Comparison of ENCODE assay signal across 21 cellular contexts in the genomic region with DNA sequence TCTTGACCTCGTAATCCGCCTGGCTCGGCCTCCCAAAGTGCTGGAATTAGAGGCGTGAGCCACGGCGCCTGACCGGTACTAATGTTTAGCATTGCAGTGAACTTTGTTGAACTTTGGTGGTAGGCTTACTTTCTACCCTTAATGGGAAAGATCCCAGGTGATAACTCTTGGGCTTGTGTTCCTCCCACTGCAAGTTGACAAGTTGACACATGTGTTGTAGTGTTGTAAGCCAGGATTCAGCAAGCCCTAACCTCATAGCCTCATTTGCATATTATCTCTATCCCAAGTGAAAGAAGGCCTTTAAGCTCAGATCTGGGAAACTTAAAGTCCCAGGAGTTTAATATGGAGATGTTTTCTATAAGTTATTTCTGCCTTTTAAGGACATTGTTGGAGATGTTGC.
"Had no signal": no experiment of that assay in that cellular context is flagged by ENCODE, and none has a peak within 500 bp of the region (broad histone marks: within the 10 kb centered on the region; RNA-seq: fewer than 3 reads in every experiment).

No MANE protein-coding gene starts in this region.

- H3K36me3 Mint-ChIP-seq: natural killer cell had no signal

- H3K36me3 ChIP-seq: sigmoid colon, suprapubic skin, uterus had no signal

- DNase-seq: effector CD4-positive, alpha-beta T cell; endodermal cell; heart right ventricle; hypothalamus; kidney glomerular epithelial cell; mucosa of descending colon; natural killer cell; posterior cingulate gyrus; sigmoid colon; stimulated activated CD4-positive, alpha-beta T cell treated with anti-CD3 and anti-CD28 coated beads, Interleukin-2, amount 100 ng/mL, for 48 hours; stimulated activated naive CD8-positive, alpha-beta T cell treated with anti-CD3 and anti-CD28 coated beads, Interleukin-15, Interleukin-2, amounts not matched to agents 100 U/mL and 50 U/mL, for 24 hours; tibial artery; upper lobe of left lung; uterus had no signal

- H3K9me3 Mint-ChIP-seq: natural killer cell, neural crest cell had no signal

- H3K27ac Mint-ChIP-seq: endodermal cell, natural killer cell had no signal

- ATAC-seq: heart right ventricle, mucosa of descending colon, natural killer cell had no signal

- FAIRE-seq: endothelial cell of umbilical vein, frontal cortex, islet of Langerhans had no signal

- H3K4me3 Mint-ChIP-seq: endodermal cell, natural killer cell, neural crest cell had no signal

- H3K4me3 ChIP-seq: coronary artery, heart right ventricle, mucosa of descending colon, sigmoid colon, skin epidermis, suprapubic skin, tibial artery, upper lobe of left lung, uterus had no signal

- H3K27me3 ChIP-seq: heart right ventricle, sigmoid colon, suprapubic skin, tibial artery, upper lobe of left lung, uterus had no signal

- H3K27ac ChIP-seq: coronary artery, heart right ventricle, skin epidermis, suprapubic skin, tibial artery, upper lobe of left lung, uterus had no signal

- H3K4me1 ChIP-seq: suprapubic skin, tibial artery, uterus had no signal

- H3K4me1 Mint-ChIP-seq: natural killer cell, neural crest cell had no signal

- H3K9me3 ChIP-seq: heart right ventricle, mucosa of descending colon, sigmoid colon, suprapubic skin, tibial artery, upper lobe of left lung, uterus had no signal
